ENCODE assay signal across 32 cellular contexts in the genomic region with DNA sequence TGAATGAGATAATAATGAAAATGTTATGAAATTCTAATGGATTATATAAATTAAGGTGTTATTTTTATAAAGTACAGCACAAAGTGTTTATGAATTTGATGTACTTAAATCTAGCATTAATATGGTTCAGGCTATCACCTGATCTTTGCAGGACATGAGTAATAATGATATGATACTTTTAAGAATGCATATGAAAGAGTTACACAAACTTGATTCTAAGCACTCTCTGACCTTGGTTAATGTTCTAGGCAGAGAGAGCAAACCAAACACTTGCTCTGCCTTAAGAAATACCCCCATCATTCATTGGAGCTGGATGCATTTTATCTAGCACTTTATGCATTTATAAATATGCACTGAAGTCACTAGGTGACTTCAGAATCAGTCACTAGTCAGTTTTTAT.
"Had no signal": no experiment of that assay in that cellular context is flagged by ENCODE, and none has a peak within 500 bp of the region (broad histone marks: within the 10 kb centered on the region; RNA-seq: fewer than 3 reads in every experiment).

No MANE protein-coding gene starts in this region.

- ATAC-seq: naive thymus-derived CD8-positive, alpha-beta T cell; natural killer cell treated with Interleukin-12 subunit alpha and Interleukin-12 subunit beta and Interleukin-15 and Interleukin-18, amount 100 ng/mL, for 72 hours; psoas muscle; right cardiac atrium; sciatic nerve; stimulated activated memory B cell treated with anti-CD40 and anti-IgM and Interleukin-4, amounts not matched to agents 10 μg/mL and 1 μg/mL and 100 μg/mL, for 72 hours; stimulated activated naive CD8-positive, alpha-beta T cell treated with anti-CD3 and anti-CD28 coated beads, Interleukin-15, amount 100 ng/mL, for 72 hours; stimulated activated naive CD8-positive, alpha-beta T cell treated with anti-CD3 and anti-CD28 coated beads, Interleukin-15, Interleukin-2, amounts not matched to agents 100 U/mL and 50 U/mL, for 24 hours had no signal

- H3K27ac ChIP-seq: neutrophil, ovary, parathyroid adenoma, psoas muscle, skin epidermis, spleen, thoracic aorta, thyroid gland, tibial nerve, upper lobe of left lung, vagina had no signal

- H3K4me3 ChIP-seq: ovary, psoas muscle, skin epidermis, smooth muscle cell, spleen, thoracic aorta, thyroid gland, tibial nerve, upper lobe of left lung, vagina had no signal

- H3K4me2 ChIP-seq: smooth muscle cell had no signal

- H3K36me3 ChIP-seq: neutrophil, ovary, spleen, thoracic aorta, thyroid gland, tibial nerve, upper lobe of left lung, vagina had no signal

- H3K79me2 ChIP-seq: parathyroid adenoma had no signal

- H3K4me1 ChIP-seq: parathyroid adenoma, psoas muscle, spleen, thyroid gland, tibial nerve, upper lobe of left lung, vagina had no signal

- H3K9me3 Mint-ChIP-seq: neural crest cell had no signal

- H2AFZ ChIP-seq: parathyroid adenoma had no signal

- H3K9me3 ChIP-seq: neutrophil, ovary, psoas muscle, thoracic aorta, thyroid gland, tibial nerve, upper lobe of left lung, vagina had no signal

- DNase-seq: naive thymus-derived CD8-positive, alpha-beta T cell; nephron progenitor cell; occipital lobe; ovary; posterior cingulate gyrus; psoas muscle; right cardiac atrium; spleen; stimulated activated CD4-positive, alpha-beta T cell treated with anti-CD3 and anti-CD28 coated beads, Interleukin-12 subunit alpha, Interleukin-12 subunit beta, amount 100 ng/mL, for 4 hours; stimulated activated CD4-positive, alpha-beta T cell treated with anti-CD3 and anti-CD28 coated beads, Interleukin-1b, Interleukin-23, amount 100 ng/mL, for 48 hours; stimulated activated CD4-positive, alpha-beta T cell treated with anti-CD3 and anti-CD28 coated beads, Interleukin-4, amount 100 ng/mL, for 1 hour; stimulated activated CD4-positive, alpha-beta T cell treated with anti-CD3 and anti-CD28 coated beads, Interleukin-4, amount 100 ng/mL, for 4 hours; stimulated activated CD8-positive, alpha-beta memory T cell treated with anti-CD3 and anti-CD28 coated beads, Interleukin-4, amount 100 ng/mL, for 48 hours; stimulated activated naive CD4-positive, alpha-beta T cell; stimulated activated naive CD8-positive, alpha-beta T cell treated with anti-CD3 and anti-CD28 coated beads, Interleukin-15, amount 100 ng/mL, for 72 hours; stimulated activated naive CD8-positive, alpha-beta T cell treated with anti-CD3 and anti-CD28 coated beads, Interleukin-15, Interleukin-2, amounts not matched to agents 100 U/mL and 50 U/mL, for 24 hours; thyroid gland; trophoblast cell; upper lobe of left lung had no signal

- H3K27ac Mint-ChIP-seq: natural killer cell treated with Interleukin-12 subunit alpha and Interleukin-12 subunit beta and Interleukin-15 and Interleukin-18, amount 100 ng/mL, for 72 hours; nephron progenitor cell; progenitor cell of endocrine pancreas; stimulated activated memory B cell treated with anti-CD40 and anti-IgM and Interleukin-4, amounts not matched to agents 10 μg/mL and 1 μg/mL and 100 μg/mL, for 72 hours; stimulated activated naive CD8-positive, alpha-beta T cell treated with anti-CD3 and anti-CD28 coated beads, Interleukin-15, amount 100 ng/mL, for 72 hours had no signal

- H3K4me1 Mint-ChIP-seq: nephron progenitor cell; stimulated activated memory B cell treated with anti-CD40 and anti-IgM and Interleukin-4, amounts not matched to agents 10 μg/mL and 1 μg/mL and 100 μg/mL, for 72 hours; stimulated activated naive CD8-positive, alpha-beta T cell treated with anti-CD3 and anti-CD28 coated beads, Interleukin-15, amount 100 ng/mL, for 72 hours had no signal

- H3K4me3 Mint-ChIP-seq: naive thymus-derived CD8-positive, alpha-beta T cell; natural killer cell treated with Interleukin-12 subunit alpha and Interleukin-12 subunit beta and Interleukin-15 and Interleukin-18, amount 100 ng/mL, for 72 hours; nephron progenitor cell; neural crest cell; stimulated activated memory B cell treated with anti-CD40 and anti-IgM and Interleukin-4, amounts not matched to agents 10 μg/mL and 1 μg/mL and 100 μg/mL, for 72 hours; stimulated activated naive CD8-positive, alpha-beta T cell treated with anti-CD3 and anti-CD28 coated beads, Interleukin-15, amount 100 ng/mL, for 72 hours had no signal

- H3K9ac ChIP-seq: parathyroid adenoma had no signal

- FAIRE-seq: urothelium cell line had no signal

- H3K36me3 Mint-ChIP-seq: stimulated activated memory B cell treated with anti-CD40 and anti-IgM and Interleukin-4, amounts not matched to agents 10 μg/mL and 1 μg/mL and 100 μg/mL, for 72 hours had no signal

- H3K27me3 Mint-ChIP-seq: naive thymus-derived CD8-positive, alpha-beta T cell; natural killer cell treated with Interleukin-12 subunit alpha and Interleukin-12 subunit beta and Interleukin-15 and Interleukin-18, amount 100 ng/mL, for 72 hours; progenitor cell of endocrine pancreas; stimulated activated memory B cell treated with anti-CD40 and anti-IgM and Interleukin-4, amounts not matched to agents 10 μg/mL and 1 μg/mL and 100 μg/mL, for 72 hours; stimulated activated naive CD8-positive, alpha-beta T cell treated with anti-CD3 and anti-CD28 coated beads, Interleukin-15, amount 100 ng/mL, for 72 hours had no signal

- H3K27me3 ChIP-seq: neutrophil, ovary, spleen, thyroid gland, tibial nerve, upper lobe of left lung, vagina had no signal
